18 cellular contexts compared by ENCODE assay signal in genomic region chr1:178653091-178653490, GRCh38.
DNase-seq lines count a peak whose midpoint lies in the region; ATAC-seq and TF ChIP-seq lines count a peak whose summit lies in the region.
"Had no signal": no experiment of that assay in that cellular context is flagged by ENCODE, and none has a peak within 500 bp of the region (broad histone marks: within the 10 kb centered on the region; RNA-seq: fewer than 3 reads in every experiment).

No MANE protein-coding gene starts in this region.

- H3K9me3 Mint-ChIP-seq in CD8-positive, alpha-beta T cell: no peaks in the 10 kb centered on the region
- H3K9me3 Mint-ChIP-seq: dendritic cell treated with granulocyte-macrophage colony-stimulating factor and Interleukin-4, amounts not matched to agents 40 ng/mL and 50 ng/mL, for 4 days had no signal

- CTCF ChIA-PET in CD8-positive, alpha-beta T cell (lab: Charles Lee): interaction anchor here (0.6 to 0.7 kb wide), 3 partner anchors 13 to 512 kb away, joined by 3 read pairs; no protein-coding TSS in a partner anchor

- no peak overlapping the region for H3K27ac ChIP-seq in CD8-positive, alpha-beta T cell (ENCODE audit: low read depth, low read length)
- H3K27ac ChIP-seq in uterus: no peak overlapping the region
- H3K27ac ChIP-seq: pancreas, vagina had no signal

- H3K36me3 Mint-ChIP-seq in CD8-positive, alpha-beta T cell: no peaks in the 10 kb centered on the region

- H3K27ac Mint-ChIP-seq in CD8-positive, alpha-beta T cell: no peak overlapping the region
- H3K27ac Mint-ChIP-seq: dendritic cell treated with granulocyte-macrophage colony-stimulating factor and Interleukin-4, amounts not matched to agents 40 ng/mL and 50 ng/mL, for 4 days had no signal

- intact Hi-C loops in CD8-positive, alpha-beta T cell (cut with DNase I, micrococcal nuclease): no loop called here
- intact Hi-C loops in uterus (cut with DNase I; ENCODE audit: low total_unique reads): no loop called here

- DNase-seq in DMS53 treated with DMSO at 0.1 percent for 48 hours (lab: John Stamatoyannopoulos, UW; ENCODE audit: unreplicated experiment): peak; percentile 4
- DNase-seq in M059J (ENCODE audit: low read depth): peak; percentile 75
- peak; percentile 80 for DNase-seq in epithelial cell of esophagus (ENCODE audit: low read depth)
- DNase-seq in omental fat pad (ENCODE audit: low spot score): no peak
- DNase-seq in SKM-1 (lab: John Stamatoyannopoulos, UW; ENCODE audit: unreplicated experiment): no peak
- DNase-seq in H4 (ENCODE audit: low spot score): no peak
- DNase-seq in CD8-positive, alpha-beta T cell: no peak
- no peak for DNase-seq in uterus
- DNase-seq: activated effector memory CD4-positive, alpha-beta T cell treated with Interleukin-2 at 50 U/mL for 16 hours; hippocampal formation; left cardiac atrium; NCI-H1694 treated with DMSO at 0.1 percent for 48 hours; NCI-H446; pancreas; stimulated activated naive CD8-positive, alpha-beta T cell treated with anti-CD3 and anti-CD28 coated beads, Interleukin-15, Interleukin-2, amounts not matched to agents 100 U/mL and 50 U/mL, for 24 hours had no signal

- no peak for TF ChIP-seq CTCF in epithelial cell of esophagus (IDR thresholded peaks at IDR 0.05; ENCODE audit: insufficient read depth, low read depth, low read length, missing control alignments)
- no peak for TF ChIP-seq CTCF in omental fat pad (IDR thresholded peaks at IDR 0.05)
- no peak for TF ChIP-seq CTCF in CD8-positive, alpha-beta T cell (IDR thresholded peaks at IDR 0.05)
- no peak for TF ChIP-seq CTCF in uterus (IDR thresholded peaks at IDR 0.05)

- no peaks in the 10 kb centered on the region for H3K9me3 ChIP-seq in CD8-positive, alpha-beta T cell (ENCODE audit: low read length)
- H3K9me3 ChIP-seq in uterus: no peaks in the 10 kb centered on the region
- H3K9me3 ChIP-seq: pancreas, vagina had no signal

- H3K36me3 ChIP-seq in CD8-positive, alpha-beta T cell (ENCODE audit: insufficient read depth, low read length): no peaks in the 10 kb centered on the region
- no peaks in the 10 kb centered on the region for H3K36me3 ChIP-seq in uterus
- H3K36me3 ChIP-seq: pancreas, vagina had no signal

- H3K27me3 ChIP-seq in CD8-positive, alpha-beta T cell (ENCODE audit: insufficient read depth, low read length): no peaks in the 10 kb centered on the region
- no peaks in the 10 kb centered on the region for H3K27me3 ChIP-seq in uterus
- H3K27me3 ChIP-seq: pancreas, vagina had no signal

- peaks cover 15% of the 10 kb centered on the region for H3K27me3 Mint-ChIP-seq in CD8-positive, alpha-beta T cell (ENCODE audit: low read depth)
- H3K27me3 Mint-ChIP-seq: dendritic cell treated with granulocyte-macrophage colony-stimulating factor and Interleukin-4, amounts not matched to agents 40 ng/mL and 50 ng/mL, for 4 days had no signal

- H3K4me1 ChIP-seq in CD8-positive, alpha-beta T cell (ENCODE audit: insufficient read depth, low read length): no peaks in the 10 kb centered on the region
- no peaks in the 10 kb centered on the region for H3K4me1 ChIP-seq in uterus
- H3K4me1 ChIP-seq: pancreas, vagina had no signal

- H3K4me3 Mint-ChIP-seq in CD8-positive, alpha-beta T cell: no peak overlapping the region
- H3K4me3 Mint-ChIP-seq: dendritic cell treated with granulocyte-macrophage colony-stimulating factor and Interleukin-4, amounts not matched to agents 40 ng/mL and 50 ng/mL, for 4 days had no signal

- ATAC-seq in omental fat pad (ENCODE audit: low FRiP score): peak; percentile 44
- no peak for ATAC-seq in CD8-positive, alpha-beta T cell
- ATAC-seq: left cardiac atrium; stimulated activated naive CD8-positive, alpha-beta T cell treated with anti-CD3 and anti-CD28 coated beads, Interleukin-15, Interleukin-2, amounts not matched to agents 100 U/mL and 50 U/mL, for 24 hours had no signal

- no peak for TF ChIP-seq POLR2A in uterus (IDR thresholded peaks at IDR 0.05)

- POLR2A ChIA-PET in CD8-positive, alpha-beta T cell (lab: Charles Lee): no interaction called here

- H3K4me3 ChIP-seq in epithelial cell of esophagus (ENCODE audit: low read length): no peak overlapping the region
- no peak overlapping the region for H3K4me3 ChIP-seq in CD8-positive, alpha-beta T cell (ENCODE audit: low read depth, low read length)
- H3K4me3 ChIP-seq in uterus: no peak overlapping the region
- H3K4me3 ChIP-seq: pancreas, smooth muscle cell, vagina had no signal

- no peaks in the 10 kb centered on the region for H3K4me1 Mint-ChIP-seq in CD8-positive, alpha-beta T cell (ENCODE audit: low read depth)

Comparison
In these comparisons a context has a peak if more than half of its experiments do, and no peak if none do; other contexts are left out.
1. DNase-seq: peak in DMS53 treated with DMSO at 0.1 percent for 48 hours (single experiment), M059J (single experiment) and epithelial cell of esophagus (single experiment); none in omental fat pad (single experiment), SKM-1 (single experiment), H4 (single experiment), CD8-positive, alpha-beta T cell (0 of 7) and uterus (0 of 2).